ENCODE assay signal across 15 cellular contexts in the genomic region with DNA sequence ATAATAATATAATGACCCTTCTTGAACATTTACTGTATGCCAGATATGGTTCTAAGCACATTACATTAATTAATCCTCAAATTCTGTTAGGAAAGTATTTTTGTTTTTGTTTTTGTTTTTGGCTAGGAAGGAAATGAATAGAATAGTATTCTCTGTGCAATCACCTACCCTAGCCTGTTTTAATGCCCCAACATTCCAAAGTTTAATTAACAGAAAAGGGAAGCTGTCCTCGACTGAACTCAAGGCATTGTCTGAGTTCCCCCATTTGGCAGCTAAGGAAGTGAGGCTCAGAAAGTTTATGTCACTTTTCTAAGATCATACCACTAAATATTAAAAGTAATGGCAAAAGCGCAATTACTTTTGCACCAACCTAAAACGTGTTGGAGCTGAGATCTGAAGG. TPM values are rescaled to one million over a fixed set of nuclear protein-coding genes. Genes with fewer than 3 reads are reported as not detected.
"Had no signal": no experiment of that assay in that cellular context is flagged by ENCODE, and none has a peak within 500 bp of the region (broad histone marks: within the 10 kb centered on the region; RNA-seq: fewer than 3 reads in every experiment).

No MANE protein-coding gene starts in this region.

- H3K36me3 ChIP-seq: brain microvascular endothelial cell, spleen had no signal

- H3K4me3 ChIP-seq: dorsolateral prefrontal cortex, spleen had no signal

- DNase-seq: activated B cell treated with CpG ODN at 0.5 μM for 24 hours; activated CD4-positive, alpha-beta T cell treated with anti-CD3 and anti-CD28 coated beads, Interleukin-2, amount 50 U/mL, for 1 hour; activated gamma-delta T cell; activated T-cell treated with anti-CD3 and anti-CD28 coated beads, Interleukin-2, amount 50 U/mL, for 48 hours; brain microvascular endothelial cell; dorsolateral prefrontal cortex; glutamatergic neuron; left colon; posterior cingulate gyrus; spleen; stimulated activated CD4-positive, alpha-beta T cell treated with anti-CD3 and anti-CD28 coated beads, Interleukin-1b, Interleukin-23, amount 100 ng/mL, for 48 hours; substantia nigra; T-helper 17 cell had no signal

- H3K9me3 ChIP-seq: spleen had no signal

- H3K27me3 ChIP-seq: brain microvascular endothelial cell, dorsolateral prefrontal cortex had no signal

- H3K27ac ChIP-seq: brain microvascular endothelial cell had no signal

- ATAC-seq: esophagus mucosa; left colon; stimulated activated memory B cell treated with anti-CD40 and anti-IgM and Interleukin-4, amounts not matched to agents 10 μg/mL and 1 μg/mL and 100 μg/mL, for 72 hours; T-helper 17 cell had no signal

RNA-seq across cellular contexts. Expression of a gene that starts 59.8 kb away (rescaled TPM):
- total RNA-seq: activated B cell treated with CpG ODN at 0.5 μM for 24 hours, T-helper 17 cell had no signal
